Comparison of ENCODE assay signal across 8 cellular contexts in the genomic region with DNA sequence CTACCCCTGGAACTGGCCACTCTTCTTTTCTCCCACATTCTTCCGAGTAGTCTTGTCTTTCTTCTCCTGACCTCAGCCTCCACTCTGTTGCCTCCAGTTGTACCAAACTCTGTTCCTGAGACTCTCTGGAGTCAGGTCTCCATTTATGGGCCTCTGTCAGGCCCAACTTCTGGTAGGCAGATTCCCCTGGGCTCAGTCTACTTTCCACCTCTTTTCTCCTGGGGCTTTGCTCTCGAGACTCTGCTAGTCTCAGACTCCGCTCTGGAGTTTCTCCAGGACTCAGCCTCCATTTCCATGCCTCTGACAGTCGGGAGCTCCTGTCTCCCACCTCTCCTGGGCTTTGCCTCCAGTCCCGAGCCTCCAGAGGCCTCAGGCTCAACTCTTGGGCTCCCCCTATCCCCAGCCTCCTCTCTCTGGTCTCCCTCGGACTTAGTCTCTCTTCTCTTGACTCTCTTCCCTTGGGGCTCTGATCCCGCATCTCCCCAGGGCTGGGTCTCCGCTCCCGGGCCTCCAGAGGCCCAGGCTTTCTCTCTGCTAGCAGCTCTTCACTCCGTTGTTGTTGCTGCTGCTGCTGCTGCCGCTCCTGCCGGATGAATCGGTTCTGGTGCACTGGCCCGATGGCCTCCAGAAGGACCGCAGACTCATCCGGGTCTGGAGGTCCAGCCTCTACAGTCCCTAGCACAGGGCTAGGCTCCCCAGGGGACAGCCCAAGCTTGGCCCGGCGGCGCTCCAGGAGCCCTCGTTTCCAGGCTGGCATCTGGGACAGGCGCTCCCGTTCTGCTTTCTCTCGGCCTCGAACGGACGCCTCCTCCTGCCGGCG. TPM values are rescaled to one million over a fixed set of nuclear protein-coding genes. Genes with fewer than 3 reads are reported as not detected.
A peak's percentile ranks its signal among the peaks of the same experiment; 100 is the strongest.
DNase-seq lines count a peak whose midpoint lies in the region; ATAC-seq and TF ChIP-seq lines count a peak whose summit lies in the region.

No MANE protein-coding gene starts in this region.

- H3K27me3 ChIP-seq in sigmoid colon = no peaks in the 10 kb centered on the region

- no peaks in the 10 kb centered on the region for H3K9me3 ChIP-seq in sigmoid colon

- H3K4me3 ChIP-seq in WI38 (ENCODE audit: low read depth, low read length) = peak overlapping the region; percentile 77
- H3K4me3 ChIP-seq in foreskin fibroblast (ENCODE audit: low read depth in 1 of 2, low read length in 2 of 2) = peak overlapping the region; percentile 78 to 94
- peak overlapping the region; percentile 63 to 87 (median 72) for H3K4me3 ChIP-seq in sigmoid colon

- ATAC-seq in Right ventricle myocardium inferior (no peak), GM18520 (IDR thresholded peaks at IDR 0.05; ENCODE audit: unreplicated experiment) (no peak), HG02798 (IDR thresholded peaks at IDR 0.05; ENCODE audit: poor library complexity, unreplicated experiment) (no peak), HG03139 (IDR thresholded peaks at IDR 0.05; ENCODE audit: unreplicated experiment) (no peak)

- no peak for TF ChIP-seq EP300 in sigmoid colon (IDR thresholded peaks at IDR 0.05)

- H3K36me3 ChIP-seq in sigmoid colon = peaks cover 0 to 3% (median 0%) of the 10 kb centered on the region in 4 donors

- TF ChIP-seq POLR2A in sigmoid colon (IDR thresholded peaks at IDR 0.05) = no peak

- DNase-seq in cardiac septum (ENCODE audit: low spot score) = peak; percentile 78
- no peak for DNase-seq in Right ventricle myocardium inferior (ENCODE audit: missing footprints)
- peak in 1 of 2 donors; percentile 62 for DNase-seq in foreskin fibroblast
- peak; percentile 73 for DNase-seq in sigmoid colon

- peaks cover 0 to 87% (median 84%) of the 10 kb centered on the region in 4 donors for H3K4me1 ChIP-seq in sigmoid colon

- 0 out of 2 replicates have a peak, but pooled peaks have one; percentile 14 for TF ChIP-seq CTCF in WI38 (IDR thresholded peaks at IDR 0.05; ENCODE audit: low read depth, low read length)
- TF ChIP-seq CTCF in foreskin fibroblast (IDR thresholded peaks at IDR 0.05; ENCODE audit: low read depth, low read length) = peak; percentile 35
- no peak for TF ChIP-seq CTCF in sigmoid colon (IDR thresholded peaks at IDR 0.05)

- H3K27ac ChIP-seq in sigmoid colon = peak overlapping the region; percentile 94 to 99 (median 98)

- 34 to 69% methylated on average over 28 of the region's 28 CpGs for WGBS in sigmoid colon, 2 donors

- intact Hi-C loops in cardiac septum (cut with DNase I) (loop anchor here (5.0 kb wide), 1 partner anchor 68 kb away; a partner anchor contains a TSS), Right ventricle myocardium inferior (cut with DNase I) (no loop called here), sigmoid colon (cut with DNase I) (no loop called here)

RNA-seq across cellular contexts. Expression of a gene that starts 1.1 kb away (rescaled TPM):
- total RNA-seq in cardiac septum = 37.7 TPM
- total RNA-seq in Right ventricle myocardium inferior = 18.2 TPM
- 10 to 100 TPM; 32.6 to 69.8 (median 39.0) TPM for total RNA-seq in sigmoid colon
- polyA plus RNA-seq in sigmoid colon = 10 to 100 TPM; 15.0 to 51.2 (median 27.6) TPM

RNA-seq across cellular contexts. Expression of a gene that starts 5.4 kb away (rescaled TPM):
- total RNA-seq in cardiac septum (4.3 TPM), Right ventricle myocardium inferior (5.7 TPM), sigmoid colon (1 to 10 TPM; 2.4 to 9.7 (median 5.0) TPM)
- 10 to 100 TPM in 1 of 3 donors, 1 to 10 TPM in 2; 1.8 to 13.8 (median 2.8) TPM for polyA plus RNA-seq in sigmoid colon

RNA-seq across cellular contexts. Expression of a gene that starts 12.6 kb away (rescaled TPM):
- total RNA-seq in cardiac septum (21.6 TPM), Right ventricle myocardium inferior (20.6 TPM), sigmoid colon (10 to 100 TPM; 18.0 to 22.8 (median 21.3) TPM)
- 10 to 100 TPM; 21.6 to 34.2 (median 25.2) TPM for polyA plus RNA-seq in sigmoid colon

RNA-seq across cellular contexts. Expression of a gene that starts 31.7 kb away (rescaled TPM):
- total RNA-seq in cardiac septum (23.1 TPM), Right ventricle myocardium inferior (13.1 TPM), sigmoid colon (10 to 100 TPM in 1 of 4 donors, 1 to 10 TPM in 3; 5.4 to 16.1 (median 6.7) TPM)
- 10 to 100 TPM in 1 of 3 donors, 1 to 10 TPM in 2; 1.8 to 17.4 (median 3.7) TPM for polyA plus RNA-seq in sigmoid colon

RNA-seq across cellular contexts. Expression of a gene that starts 34.8 kb away (rescaled TPM):
- total RNA-seq in cardiac septum = 215 TPM
- 254 TPM for total RNA-seq in Right ventricle myocardium inferior
- 100 to 1,000 TPM; 245 to 287 (median 267) TPM for total RNA-seq in sigmoid colon
- polyA plus RNA-seq in sigmoid colon = 100 to 1,000 TPM in 2 of 3 donors, 10 to 100 TPM in 1; 96.1 to 306 (median 111) TPM

Comparison
In these comparisons a context has a peak if more than half of its experiments do, and no peak if none do; other contexts are left out.
1. CTCF ChIP-seq: peak in WI38 (single experiment) and foreskin fibroblast (single experiment); none in sigmoid colon (0 of 4).
2. Peak in every context shown above with its lines, with median percentiles within 50 percentile points of each other: H3K4me3 ChIP-seq.